Comparison of ENCODE assay signal across 8 cellular contexts in the genomic region with DNA sequence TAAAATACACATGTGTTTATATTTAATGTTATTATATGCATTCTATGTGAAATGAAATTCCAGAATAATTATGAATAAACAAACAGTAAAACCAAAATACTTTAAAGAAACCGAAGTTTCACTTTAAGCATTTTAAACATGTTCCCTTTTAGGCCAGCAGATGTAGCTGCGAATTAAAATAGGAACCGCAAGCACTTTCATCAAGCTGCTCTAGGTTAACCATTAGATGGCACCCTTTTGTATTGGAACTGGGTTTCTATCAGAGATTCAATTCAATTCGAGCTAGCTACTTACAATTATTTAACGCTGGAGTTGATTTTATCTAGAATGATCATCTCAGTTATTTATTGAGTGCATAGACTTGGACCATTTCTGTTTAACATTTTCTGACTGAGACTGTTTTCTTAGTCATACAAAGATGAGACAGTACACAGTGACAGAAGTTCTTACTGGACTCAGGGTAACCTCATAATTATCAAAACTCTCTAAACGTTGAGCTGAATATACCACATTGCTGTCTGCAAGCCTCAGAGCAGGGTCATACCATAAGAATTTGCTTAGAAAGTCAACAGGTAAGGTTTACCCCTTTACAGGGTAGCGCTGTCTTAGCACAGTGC. TPM values are rescaled to one million over a fixed set of nuclear protein-coding genes. Genes with fewer than 3 reads are reported as not detected.
A peak's percentile ranks its signal among the peaks of the same experiment; 100 is the strongest.
DNase-seq lines count a peak whose midpoint lies in the region; ATAC-seq and TF ChIP-seq lines count a peak whose summit lies in the region.

No MANE protein-coding gene starts in this region.

- peak; percentile 64 for ATAC-seq in GM21737 (IDR thresholded peaks at IDR 0.05; ENCODE audit: unreplicated experiment)

- no peak overlapping the region for H3K4ac ChIP-seq in mesendoderm (ENCODE audit: low read depth, low read length)

- H3K56ac ChIP-seq in mesendoderm (ENCODE audit: low read length) = no peak overlapping the region

- no peak overlapping the region for H2AK5ac ChIP-seq in mesendoderm (ENCODE audit: low read length)

- no peaks in the 10 kb centered on the region for H3K4me1 ChIP-seq in mesendoderm (ENCODE audit: control insufficient read depth, low read depth, low read length)

- H3K79me2 ChIP-seq in mesendoderm (ENCODE audit: control insufficient read depth, insufficient read depth, low read length) = no peaks in the 10 kb centered on the region

- H2BK15ac ChIP-seq in mesendoderm (replicated peaks; ENCODE audit: low read depth) = no peak overlapping the region

- H2BK120ac ChIP-seq in mesendoderm (ENCODE audit: low read depth, low read length) = no peak overlapping the region

- DNase-seq in GM06990 (ENCODE audit: extremely low read depth, insufficient read length) (no peak), LoVo (ENCODE audit: low spot score) (peak; percentile 63), coronary artery (ENCODE audit: low spot score) (no peak), mesendoderm (peak; percentile 78), SHP77 (lab: John Stamatoyannopoulos, UW) (no peak)
- no peak for DNase-seq in stimulated activated CD4-positive, alpha-beta T cell treated with anti-CD3 and anti-CD28 coated beads, Interleukin-12 subunit alpha, Interleukin-12 subunit beta, amount 100 ng/mL, for 4 hours
- no peak for DNase-seq in effector CD8-positive, alpha-beta T cell (lab: John Stamatoyannopoulos, UW)

- no peak overlapping the region for H4K8ac ChIP-seq in mesendoderm (ENCODE audit: low read depth, low read length)

- no peaks in the 10 kb centered on the region for H3K79me1 ChIP-seq in mesendoderm (ENCODE audit: low read length)

- TF ChIP-seq CTCF in GM06990 (IDR thresholded peaks at IDR 0.05; ENCODE audit: insufficient read depth, low read length, poor library complexity, severe bottlenecking) = peak; percentile 81
- peak; percentile 83 for TF ChIP-seq CTCF in coronary artery (IDR thresholded peaks at IDR 0.05)

- H4K5ac ChIP-seq in mesendoderm (ENCODE audit: low read length) = no peak overlapping the region

- WGBS in mesendoderm (ENCODE audit: extremely low coverage, insufficient coverage, low lambda C conversion rate) = no CpG with 5 or more reads among the region's 7 CpGs

- no peak overlapping the region for H3K18ac ChIP-seq in mesendoderm (ENCODE audit: low read length)

- H3K4me2 ChIP-seq in mesendoderm (ENCODE audit: low read length) = no peak overlapping the region

- H3K36me3 ChIP-seq in GM06990 (ENCODE audit: control insufficient read depth, insufficient read depth, low read length) = peaks cover 11% of the 10 kb centered on the region
- peaks cover 5% of the 10 kb centered on the region for H3K36me3 ChIP-seq in mesendoderm (ENCODE audit: control insufficient read depth, insufficient read depth, low read length)

- H3K23ac ChIP-seq in mesendoderm (ENCODE audit: low read length) = no peak overlapping the region

- H3K27ac ChIP-seq in coronary artery = no peak overlapping the region
- H3K27ac ChIP-seq in mesendoderm (ENCODE audit: low read depth, low read length) = no peak overlapping the region

- no peak overlapping the region for H3K9ac ChIP-seq in mesendoderm (ENCODE audit: low read length)

- no peaks in the 10 kb centered on the region for H3K27me3 ChIP-seq in GM06990 (replicated peaks; ENCODE audit: control insufficient read depth, insufficient read depth, low read length)
- no peaks in the 10 kb centered on the region for H3K27me3 ChIP-seq in mesendoderm (ENCODE audit: insufficient read depth, low read length, poor library complexity)

- no peak overlapping the region for H2BK5ac ChIP-seq in mesendoderm (ENCODE audit: low read length)

- H3K4me3 ChIP-seq in GM06990 (replicated peaks; ENCODE audit: low read depth, low read length) (no peak overlapping the region), coronary artery (no peak overlapping the region), mesendoderm (ENCODE audit: low read length) (no peak overlapping the region)

RNA-seq across cellular contexts. Expression of a gene that starts 8.5 kb away (rescaled TPM):
- 4.4 TPM for polyA plus RNA-seq in mesendoderm (2013, experiment 1 of 2)
- polyA plus RNA-seq in mesendoderm (2013, experiment 2 of 2) = 4.6 TPM

Comparison
In these comparisons a context has a peak if more than half of its experiments do, and no peak if none do; other contexts are left out.
1. DNase-seq: peak in LoVo (single experiment) and mesendoderm (single experiment); none in GM06990 (single experiment), coronary artery (single experiment), stimulated activated CD4-positive, alpha-beta T cell treated with anti-CD3 and anti-CD28 coated beads, Interleukin-12 subunit alpha, Interleukin-12 subunit beta, amount 100 ng/mL, for 4 hours (single experiment), effector CD8-positive, alpha-beta T cell (single experiment) and SHP77 (0 of 2).